ENCODE assay signal across 1 cellular context in the genomic region with DNA sequence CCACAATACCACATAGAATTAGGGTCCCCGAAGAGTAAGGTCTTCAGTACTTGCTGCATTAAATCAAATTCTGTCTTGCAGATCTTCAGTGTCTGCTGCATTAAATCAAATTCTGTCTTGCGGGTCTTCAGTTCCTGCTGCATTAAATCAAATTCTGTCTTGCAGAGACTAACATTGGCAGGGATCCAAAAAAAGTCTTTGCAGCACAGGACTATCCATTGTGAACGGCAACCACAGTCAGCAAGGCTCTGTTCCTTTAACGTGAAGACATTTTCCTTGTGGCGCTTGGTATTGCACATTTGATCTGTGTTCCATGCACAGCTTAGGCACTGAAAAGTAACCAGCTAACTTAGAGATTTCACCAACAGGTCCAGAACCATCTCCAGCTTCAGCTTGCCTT.
A peak's percentile ranks its signal among the peaks of the same experiment; 100 is the strongest.
TF ChIP-seq lines count a peak whose summit lies in the region.

No MANE protein-coding gene starts in this region.

TF ChIP-seq in K562, 482 proteins besides CTCF, POLR2A, EP300 and RAD21 (continued from another document):
- TF ChIP-seq ZBTB5 (IDR thresholded peaks at IDR 0.05) (no peak), ZNF143 (CRISPR knock-in tag; IDR thresholded peaks at IDR 0.05) (no peak), BRD4 (IDR thresholded peaks at IDR 0.05) (no peak), RFX7 (CRISPR knock-in tag; IDR thresholded peaks at IDR 0.05) (no peak), KLF13 (tag; IDR thresholded peaks at IDR 0.05; ENCODE audit: borderline replicate concordance, low read depth) (no peak), HMG20B (CRISPR knock-in tag; IDR thresholded peaks at IDR 0.05) (no peak), ETV6 (IDR thresholded peaks at IDR 0.05; ENCODE audit: borderline replicate concordance in 1 of 2, low read depth in 2 of 2, low read length in 1 of 2) (no peak), ETV6 (CRISPR knock-in tag; IDR thresholded peaks at IDR 0.05; ENCODE audit: borderline replicate concordance) (no peak), ERF (CRISPR knock-in tag; IDR thresholded peaks at IDR 0.05) (no peak), NFIC (IDR thresholded peaks at IDR 0.05) (peak; percentile 88), HEY1 (CRISPR knock-in tag; IDR thresholded peaks at IDR 0.05; ENCODE audit: borderline replicate concordance) (no peak), GTF2F1 (IDR thresholded peaks at IDR 0.05; ENCODE audit: low read depth, low read length) (no peak), NFIX (CRISPR knock-in tag; IDR thresholded peaks at IDR 0.05; ENCODE audit: low read depth) (peak; percentile 39), U2AF2 (optimal IDR thresholded peaks at IDR 0.05; ENCODE audit: low read depth, low read length) (no peak), ZNF507 (tag; conservative IDR thresholded peaks at IDR 0.05) (no peak), ZNF740 (CRISPR knock-in tag; IDR thresholded peaks at IDR 0.05) (no peak), ZNF740 (tag; IDR thresholded peaks at IDR 0.05) (no peak), MEIS2 (IDR thresholded peaks at IDR 0.05; ENCODE audit: partially characterized antibody) (peak; percentile 57), TOE1 (IDR thresholded peaks at IDR 0.05; ENCODE audit: borderline replicate concordance) (no peak), TOE1 (CRISPR knock-in tag; IDR thresholded peaks at IDR 0.05; ENCODE audit: borderline replicate concordance, low read depth) (no peak), PBX2 (CRISPR knock-in tag; IDR thresholded peaks at IDR 0.05; ENCODE audit: low read depth) (no peak), PBX2 (tag; conservative IDR thresholded peaks at IDR 0.05; ENCODE audit: low read depth) (peak; percentile 90), RBBP5 (IDR thresholded peaks at IDR 0.05; ENCODE audit: borderline replicate concordance, insufficient read depth, low read length, poor library complexity, severe bottlenecking) (no peak)
- TF ChIP-seq, protein P1, sequence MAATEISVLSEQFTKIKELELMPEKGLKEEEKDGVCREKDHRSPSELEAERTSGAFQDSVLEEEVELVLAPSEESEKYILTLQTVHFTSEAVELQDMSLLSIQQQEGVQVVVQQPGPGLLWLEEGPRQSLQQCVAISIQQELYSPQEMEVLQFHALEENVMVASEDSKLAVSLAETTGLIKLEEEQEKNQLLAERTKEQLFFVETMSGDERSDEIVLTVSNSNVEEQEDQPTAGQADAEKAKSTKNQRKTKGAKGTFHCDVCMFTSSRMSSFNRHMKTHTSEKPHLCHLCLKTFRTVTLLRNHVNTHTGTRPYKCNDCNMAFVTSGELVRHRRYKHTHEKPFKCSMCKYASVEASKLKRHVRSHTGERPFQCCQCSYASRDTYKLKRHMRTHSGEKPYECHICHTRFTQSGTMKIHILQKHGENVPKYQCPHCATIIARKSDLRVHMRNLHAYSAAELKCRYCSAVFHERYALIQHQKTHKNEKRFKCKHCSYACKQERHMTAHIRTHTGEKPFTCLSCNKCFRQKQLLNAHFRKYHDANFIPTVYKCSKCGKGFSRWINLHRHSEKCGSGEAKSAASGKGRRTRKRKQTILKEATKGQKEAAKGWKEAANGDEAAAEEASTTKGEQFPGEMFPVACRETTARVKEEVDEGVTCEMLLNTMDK (IDR thresholded peaks at IDR 0.05; ENCODE audit: borderline replicate concordance, insufficient read depth, low read depth, low read length, poor library complexity, severe bottlenecking), result no peak
- TF ChIP-seq, protein P2, sequence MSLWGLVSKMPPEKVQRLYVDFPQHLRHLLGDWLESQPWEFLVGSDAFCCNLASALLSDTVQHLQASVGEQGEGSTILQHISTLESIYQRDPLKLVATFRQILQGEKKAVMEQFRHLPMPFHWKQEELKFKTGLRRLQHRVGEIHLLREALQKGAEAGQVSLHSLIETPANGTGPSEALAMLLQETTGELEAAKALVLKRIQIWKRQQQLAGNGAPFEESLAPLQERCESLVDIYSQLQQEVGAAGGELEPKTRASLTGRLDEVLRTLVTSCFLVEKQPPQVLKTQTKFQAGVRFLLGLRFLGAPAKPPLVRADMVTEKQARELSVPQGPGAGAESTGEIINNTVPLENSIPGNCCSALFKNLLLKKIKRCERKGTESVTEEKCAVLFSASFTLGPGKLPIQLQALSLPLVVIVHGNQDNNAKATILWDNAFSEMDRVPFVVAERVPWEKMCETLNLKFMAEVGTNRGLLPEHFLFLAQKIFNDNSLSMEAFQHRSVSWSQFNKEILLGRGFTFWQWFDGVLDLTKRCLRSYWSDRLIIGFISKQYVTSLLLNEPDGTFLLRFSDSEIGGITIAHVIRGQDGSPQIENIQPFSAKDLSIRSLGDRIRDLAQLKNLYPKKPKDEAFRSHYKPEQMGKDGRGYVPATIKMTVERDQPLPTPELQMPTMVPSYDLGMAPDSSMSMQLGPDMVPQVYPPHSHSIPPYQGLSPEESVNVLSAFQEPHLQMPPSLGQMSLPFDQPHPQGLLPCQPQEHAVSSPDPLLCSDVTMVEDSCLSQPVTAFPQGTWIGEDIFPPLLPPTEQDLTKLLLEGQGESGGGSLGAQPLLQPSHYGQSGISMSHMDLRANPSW (CRISPR knock-in tag; IDR thresholded peaks at IDR 0.05), result no peak
- TF ChIP-seq, protein P3, sequence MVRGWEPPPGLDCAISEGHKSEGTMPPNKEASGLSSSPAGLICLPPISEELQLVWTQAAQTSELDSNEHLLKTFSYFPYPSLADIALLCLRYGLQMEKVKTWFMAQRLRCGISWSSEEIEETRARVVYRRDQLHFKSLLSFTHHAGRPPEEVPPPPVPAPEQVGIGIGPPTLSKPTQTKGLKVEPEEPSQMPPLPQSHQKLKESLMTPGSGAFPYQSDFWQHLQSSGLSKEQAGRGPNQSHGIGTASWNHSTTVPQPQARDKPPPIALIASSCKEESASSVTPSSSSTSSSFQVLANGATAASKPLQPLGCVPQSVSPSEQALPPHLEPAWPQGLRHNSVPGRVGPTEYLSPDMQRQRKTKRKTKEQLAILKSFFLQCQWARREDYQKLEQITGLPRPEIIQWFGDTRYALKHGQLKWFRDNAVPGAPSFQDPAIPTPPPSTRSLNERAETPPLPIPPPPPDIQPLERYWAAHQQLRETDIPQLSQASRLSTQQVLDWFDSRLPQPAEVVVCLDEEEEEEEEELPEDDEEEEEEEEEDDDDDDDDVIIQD (CRISPR knock-in tag; IDR thresholded peaks at IDR 0.05), result no peak
